In genomic region chr2:109637749-109638570, GRCh38 we compare ENCODE assay signal across 8 cellular contexts. TPM values are rescaled to one million over a fixed set of nuclear protein-coding genes. Genes with fewer than 3 reads are reported as not detected.
A peak's percentile ranks its signal among the peaks of the same experiment; 100 is the strongest.
DNase-seq lines count a peak whose midpoint lies in the region; ATAC-seq and TF ChIP-seq lines count a peak whose summit lies in the region.

No MANE protein-coding gene starts in this region.

- CTCF ChIA-PET in GM10248 (lab: Yijun Ruan, JAX) = no interaction called here

- H3K27ac Mint-ChIP-seq in H9 = no peak overlapping the region

- H3K4me1 Mint-ChIP-seq in H9 = no peaks in the 10 kb centered on the region

- no peaks in the 10 kb centered on the region for H3K9me3 Mint-ChIP-seq in H9

- ATAC-seq in GM21390 (IDR thresholded peaks at IDR 0.05; ENCODE audit: unreplicated experiment) (peak; percentile 83), HG03521 (IDR thresholded peaks at IDR 0.05; ENCODE audit: unreplicated experiment) (peak; percentile 55), esophagus mucosa (peak; percentile 87), SK-N-SH treated with all-trans-retinoic acid at 6 μM for 48 hours (no peak), HG02970 (IDR thresholded peaks at IDR 0.05; ENCODE audit: low FRiP score, unreplicated experiment) (no peak)

- H3K4ac ChIP-seq in H9 (ENCODE audit: low read depth, low read length) = no peak overlapping the region

- H2BK20ac ChIP-seq in H9 (ENCODE audit: low read depth, low read length, poor library complexity, severe bottlenecking) = no peak overlapping the region

- H3K27me3 Mint-ChIP-seq in H9 (ENCODE audit: low read depth) = 0 out of 2 replicates have a peak, but pooled peaks cover 2% of the 10 kb centered on the region

- no peak overlapping the region for H3K23ac ChIP-seq in H9 (ENCODE audit: insufficient read length, low read depth, low read length)

- H3T11ph ChIP-seq in H9 (ENCODE audit: low read length) = no peak overlapping the region

- no peak overlapping the region for H4K5ac ChIP-seq in H9 (ENCODE audit: insufficient read length, low read depth, low read length)

- H3K27me3 ChIP-seq in H9 (ENCODE audit: insufficient read depth, low read length) = no peaks in the 10 kb centered on the region

- no peak overlapping the region for H3K4me3 Mint-ChIP-seq in H9

- H2BK12ac ChIP-seq in H9 (ENCODE audit: insufficient read length, low read depth, low read length) = no peak overlapping the region

- no peak overlapping the region for H4K8ac ChIP-seq in H9 (replicated peaks; ENCODE audit: insufficient read length, low read depth, low read length)

- no peaks in the 10 kb centered on the region for H4K20me1 ChIP-seq in H9 (ENCODE audit: control insufficient read depth, insufficient read depth, insufficient read length)

- H3K79me2 ChIP-seq in H9 (ENCODE audit: insufficient read depth, low read length) = no peaks in the 10 kb centered on the region

- no peak overlapping the region for H2AFZ ChIP-seq in H9 (ENCODE audit: low read length)

- H3K9ac ChIP-seq in H9 (ENCODE audit: extremely low read depth, insufficient read length, low read length) = no peak overlapping the region

- H2AK5ac ChIP-seq in H9 (ENCODE audit: insufficient read length, low read length) = no peak overlapping the region

- POLR2A ChIA-PET in GM10248 (lab: Yijun Ruan, JAX) = no interaction called here

- WGBS in H9 (ENCODE audit: extremely low coverage, insufficient read length, low lambda C conversion rate) = no CpG with 5 or more reads among the region's 9 CpGs

- in situ Hi-C loops in GM13977 (cut with MboI; ENCODE audit: low pct_unique_long_range_greater_than_20kb, low sequenced_read_pairs, unreplicated experiment) = no loop called here

- H2BK5ac ChIP-seq in H9 (ENCODE audit: insufficient read length, low read length) = no peak overlapping the region

- no peak overlapping the region for H3K27ac ChIP-seq in H9 (ENCODE audit: insufficient read length, low read depth, low read length)

- H3K4me2 ChIP-seq in H9 (ENCODE audit: insufficient read depth, insufficient read length, low read length) = no peak overlapping the region

- no peaks in the 10 kb centered on the region for H3K4me1 ChIP-seq in H9 (ENCODE audit: insufficient read depth, low read length)

- no peak overlapping the region for H4K91ac ChIP-seq in H9 (ENCODE audit: insufficient read length, low read depth, low read length)

- H3K23me2 ChIP-seq in H9 (ENCODE audit: insufficient read length, low read depth, low read length, poor library complexity, severe bottlenecking) = no peaks in the 10 kb centered on the region

- TF ChIP-seq CTCF in GM10248 (IDR thresholded peaks at IDR 0.05; ENCODE audit: control extremely low read depth, extremely low read depth, low read depth, missing control alignments) = no peak
- TF ChIP-seq CTCF in GM13977 (IDR thresholded peaks at IDR 0.05; ENCODE audit: extremely low read depth, insufficient read depth, missing control alignments) = no peak
- no peak for TF ChIP-seq CTCF in H9 (conservative IDR thresholded peaks at IDR 0.05)

- no peaks in the 10 kb centered on the region for H3K36me3 Mint-ChIP-seq in H9 (ENCODE audit: insufficient read depth in 1 of 3, low read depth in 3 of 3)

- no peak overlapping the region for H2BK120ac ChIP-seq in H9 (ENCODE audit: low read depth, low read length, poor library complexity, severe bottlenecking)

- H3K14ac ChIP-seq in H9 (ENCODE audit: insufficient read depth, low read length) = no peak overlapping the region

- no peak overlapping the region for H3K18ac ChIP-seq in H9 (ENCODE audit: insufficient read length, low read depth, low read length)

- H3K9me3 ChIP-seq in H9 (ENCODE audit: control insufficient read depth, low read depth, low read length) = no peaks in the 10 kb centered on the region

- no peak overlapping the region for H3K56ac ChIP-seq in H9 (ENCODE audit: insufficient read length, low read depth, low read length)

- peak; percentile 35 for DNase-seq in GM10248 (ENCODE audit: extremely low spot score)
- no peak for DNase-seq in GM13977 (ENCODE audit: low spot score)
- no peak for DNase-seq in H9

- H2BK15ac ChIP-seq in H9 (ENCODE audit: low read depth, low read length) = no peak overlapping the region

- H3K79me1 ChIP-seq in H9 (ENCODE audit: insufficient read depth, low read depth, low read length, poor library complexity, severe bottlenecking) = no peaks in the 10 kb centered on the region

TF ChIP-seq in SK-N-SH treated with all-trans-retinoic acid at 6 μM for 48 hours, 23 proteins besides CTCF, POLR2A, EP300 and RAD21 (continues in another document):
- TF ChIP-seq TSHZ2 (CRISPR knock-in tag; IDR thresholded peaks at IDR 0.05) = no peak
- TF ChIP-seq PPARA (CRISPR knock-in tag; IDR thresholded peaks at IDR 0.05; ENCODE audit: borderline replicate concordance) = no peak
- TF ChIP-seq OSR1 (CRISPR knock-in tag; IDR thresholded peaks at IDR 0.05) = no peak
- no peak for TF ChIP-seq ZNF70 (CRISPR knock-in tag; IDR thresholded peaks at IDR 0.05)
- no peak for TF ChIP-seq CREB5 (CRISPR knock-in tag; IDR thresholded peaks at IDR 0.05; ENCODE audit: low read depth)
- TF ChIP-seq ISL1 (CRISPR knock-in tag; IDR thresholded peaks at IDR 0.05) = no peak
- no peak for TF ChIP-seq ZC3H10 (CRISPR knock-in tag; IDR thresholded peaks at IDR 0.05)
- no peak for TF ChIP-seq ESRRG (CRISPR knock-in tag; IDR thresholded peaks at IDR 0.05)
- TF ChIP-seq CSDC2 (CRISPR knock-in tag; IDR thresholded peaks at IDR 0.05) = no peak
- TF ChIP-seq ARNTL (CRISPR knock-in tag; IDR thresholded peaks at IDR 0.05; ENCODE audit: borderline replicate concordance, low read depth) = no peak
- TF ChIP-seq ZFP3 (CRISPR knock-in tag; IDR thresholded peaks at IDR 0.05) = no peak
- TF ChIP-seq POU6F1 (CRISPR knock-in tag; IDR thresholded peaks at IDR 0.05; ENCODE audit: borderline replicate concordance, low read depth) = no peak
- TF ChIP-seq RARB (CRISPR knock-in tag; IDR thresholded peaks at IDR 0.05) = no peak
- TF ChIP-seq SNAI2 (CRISPR knock-in tag; IDR thresholded peaks at IDR 0.05) = no peak
- no peak for TF ChIP-seq TOX (CRISPR knock-in tag; IDR thresholded peaks at IDR 0.05; ENCODE audit: borderline replicate concordance)
- no peak for TF ChIP-seq BACH2 (CRISPR knock-in tag; IDR thresholded peaks at IDR 0.05; ENCODE audit: borderline replicate concordance)

RNA-seq across cellular contexts. Expression of gene SOWAHC, which starts 23.8 kb away (rescaled TPM):
- total RNA-seq in esophagus mucosa (46.2 TPM), H9 (2021) (20.1 and 20.9 TPM in 2 replicates)

RNA-seq across cellular contexts. Expression of gene SEPTIN10, which starts 24.2 kb away (rescaled TPM):
- total RNA-seq in esophagus mucosa = 72.6 TPM
- total RNA-seq in H9 (2021) = 91.2 and 92.5 TPM in 2 replicates

Comparison
In these comparisons a context has a peak if more than half of its experiments do, and no peak if none do; other contexts are left out.
1. ATAC-seq: peak in GM21390 (single experiment), HG03521 (single experiment) and esophagus mucosa (single experiment); none in SK-N-SH treated with all-trans-retinoic acid at 6 μM for 48 hours (single experiment) and HG02970 (single experiment).